Comparison of ENCODE assay signal across 31 cellular contexts in genomic region chr2:190217616-190218015, GRCh38.
"Had no signal": no experiment of that assay in that cellular context is flagged by ENCODE, and none has a peak within 500 bp of the region (broad histone marks: within the 10 kb centered on the region; RNA-seq: fewer than 3 reads in every experiment).

No MANE protein-coding gene starts in this region.

- H3K27me3 ChIP-seq: adrenal gland, body of pancreas, brain microvascular endothelial cell, breast epithelium had no signal

- H3K9me3 ChIP-seq: adrenal gland, body of pancreas, breast epithelium had no signal

- H3K4me3 ChIP-seq: adrenal gland, body of pancreas, breast epithelium had no signal

- H3K27ac Mint-ChIP-seq: activated B cell treated with CpG ODN at 0.5 μM for 24 hours; activated CD4-positive, alpha-beta memory T cell treated with anti-CD3 and anti-CD28 coated beads for 36 hours; activated CD4-positive, alpha-beta T cell treated with anti-CD3 and anti-CD28 coated beads, Interleukin-2, amount 10 ng/mL, durations not matched to agents 24 days and 14 days; activated CD8-positive, alpha-beta T cell treated with anti-CD3 and anti-CD28 coated beads for 36 hours; activated naive CD4-positive, alpha-beta T cell treated with anti-CD3 and anti-CD28 coated beads for 36 hours; activated naive CD4-positive, alpha-beta T cell treated with anti-CD3 and anti-CD28 coated beads, Interleukin-2, amount 50 U/mL, for 72 hours; activated naive CD8-positive, alpha-beta T cell treated with anti-CD3 and anti-CD28 coated beads for 36 hours; activated T-cell treated with anti-CD3 and anti-CD28 coated beads, Interleukin-2, amount 50 U/mL, for 72 hours; activated T-helper 1 cell treated with anti-CD3 and anti-CD28 coated beads, Interleukin-12 subunit alpha, Interleukin-12 subunit beta, Interleukin-2, Interleukin-4 antibody, amounts not matched to agents 30 ng/mL and 10 ng/mL and 1 ng/mL, durations not matched to agents 14 hours and 24 hours and 36 hours; activated T-helper 17 cell treated with anti-CD3 and anti-CD28 coated beads, Interleukin-2, amount 50 U/mL, for 72 hours; T-helper 1 cell treated with Interleukin-12 subunit alpha and Interleukin-12 subunit beta and Interleukin-4 antibody, amounts not matched to agents 30 μg/mL and 1 μg/mL, for 36 hours; T-helper 2 cell treated with Interferon-gamma antibody and Interleukin-4, amounts not matched to agents 5 μg/mL and 100 μg/mL, for 36 hours had no signal

- ATAC-seq: activated CD8-positive, alpha-beta T cell treated with anti-CD3 and anti-CD28 coated beads for 36 hours; activated naive CD4-positive, alpha-beta T cell treated with anti-CD3 and anti-CD28 coated beads, Interleukin-2, amount 50 U/mL, for 72 hours; activated T-cell treated with anti-CD3 and anti-CD28 coated beads, Interleukin-2, amount 50 U/mL, for 4 hours; activated T-cell treated with anti-CD3 and anti-CD28 coated beads, Interleukin-2, amount 50 U/mL, for 72 hours; activated T-helper 17 cell treated with anti-CD3 and anti-CD28 coated beads, Interleukin-2, amount 50 U/mL, for 72 hours; body of pancreas had no signal

- H3K4me1 ChIP-seq: body of pancreas, breast epithelium had no signal

- DNase-seq: activated B cell treated with CpG ODN at 0.5 μM for 24 hours; activated CD4-positive, alpha-beta memory T cell treated with anti-CD3 and anti-CD28 coated beads for 36 hours; activated CD4-positive, alpha-beta T cell treated with anti-CD3 and anti-CD28 coated beads for 4 hours; activated CD4-positive, alpha-beta T cell treated with anti-CD3 and anti-CD28 coated beads, Interleukin-2, amount 10 ng/mL, durations not matched to agents 24 days and 14 days; activated CD4-positive, alpha-beta T cell treated with anti-CD3 and anti-CD28 coated beads, Interleukin-2, amount 50 U/mL, for 1 hour; activated CD4-positive, alpha-beta T cell treated with anti-CD3 and anti-CD28 coated beads, Interleukin-2, amount 50 U/mL, for 4 hours; activated CD4-positive, CD25-positive, alpha-beta regulatory T cell treated with anti-CD3 and anti-CD28 coated beads, Interleukin-2, amount 50 U/mL, for 72 hours; activated CD8-positive, alpha-beta memory T cell treated with anti-CD3 and anti-CD28 coated beads, Interleukin-2, amount 50 U/mL, for 4 hours; activated CD8-positive, alpha-beta T cell treated with anti-CD3 and anti-CD28 coated beads for 36 hours; activated effector memory CD4-positive, alpha-beta T cell treated with anti-CD3 and anti-CD28 coated beads, Interleukin-2, amount 50 U/mL, for 16 hours; activated naive CD4-positive, alpha-beta T cell; activated naive CD4-positive, alpha-beta T cell treated with anti-CD3 and anti-CD28 coated beads, Interleukin-2, amount 50 U/mL, for 16 hours; activated naive CD8-positive, alpha-beta T cell treated with anti-CD3 and anti-CD28 coated beads for 36 hours; activated T-cell treated with anti-CD3 and anti-CD28 coated beads for 4 hours; activated T-cell treated with anti-CD3 and anti-CD28 coated beads, Interleukin-2, amount 50 U/mL, for 1 hour; activated T-cell treated with anti-CD3 and anti-CD28 coated beads, Interleukin-2, amount 50 U/mL, for 4 hours; amniotic stem cell; brain microvascular endothelial cell; central memory CD4-positive, alpha-beta T cell; T-helper 1 cell had no signal

- H3K4me3 Mint-ChIP-seq: activated B cell treated with CpG ODN at 0.5 μM for 24 hours; activated CD4-positive, alpha-beta memory T cell treated with anti-CD3 and anti-CD28 coated beads for 36 hours; activated CD4-positive, alpha-beta T cell treated with anti-CD3 and anti-CD28 coated beads, Interleukin-2, amount 10 ng/mL, durations not matched to agents 24 days and 14 days; activated CD8-positive, alpha-beta T cell treated with anti-CD3 and anti-CD28 coated beads for 36 hours; activated naive CD4-positive, alpha-beta T cell treated with anti-CD3 and anti-CD28 coated beads for 36 hours; activated naive CD8-positive, alpha-beta T cell treated with anti-CD3 and anti-CD28 coated beads for 36 hours; activated T-cell treated with anti-CD3 and anti-CD28 coated beads, Interleukin-2, amount 50 U/mL, for 4 hours; activated T-cell treated with anti-CD3 and anti-CD28 coated beads, Interleukin-2, amount 50 U/mL, for 72 hours; activated T-helper 1 cell treated with anti-CD3 and anti-CD28 coated beads, Interleukin-12 subunit alpha, Interleukin-12 subunit beta, Interleukin-2, Interleukin-4 antibody, amounts not matched to agents 30 ng/mL and 10 ng/mL and 1 ng/mL, durations not matched to agents 14 hours and 24 hours and 36 hours; activated T-helper 17 cell treated with anti-CD3 and anti-CD28 coated beads, Interleukin-2, amount 50 U/mL, for 72 hours; T-helper 1 cell treated with Interleukin-12 subunit alpha and Interleukin-12 subunit beta and Interleukin-4 antibody, amounts not matched to agents 30 μg/mL and 1 μg/mL, for 36 hours; T-helper 2 cell treated with Interferon-gamma antibody and Interleukin-4, amounts not matched to agents 5 μg/mL and 100 μg/mL, for 36 hours had no signal

- H3K36me3 ChIP-seq: adrenal gland, brain microvascular endothelial cell, breast epithelium had no signal

- H3K27ac ChIP-seq: body of pancreas, brain microvascular endothelial cell, breast epithelium, VCaP had no signal

- H3K27me3 Mint-ChIP-seq: activated B cell treated with CpG ODN at 0.5 μM for 24 hours; activated CD4-positive, alpha-beta memory T cell treated with anti-CD3 and anti-CD28 coated beads for 36 hours; activated CD4-positive, alpha-beta T cell treated with anti-CD3 and anti-CD28 coated beads, Interleukin-2, amount 10 ng/mL, durations not matched to agents 24 days and 14 days; activated CD8-positive, alpha-beta T cell treated with anti-CD3 and anti-CD28 coated beads for 36 hours; activated naive CD8-positive, alpha-beta T cell treated with anti-CD3 and anti-CD28 coated beads for 36 hours; activated T-helper 17 cell treated with anti-CD3 and anti-CD28 coated beads, Interleukin-2, amount 50 U/mL, for 72 hours had no signal

- H3K9me3 Mint-ChIP-seq: activated B cell treated with CpG ODN at 0.5 μM for 24 hours; activated CD4-positive, alpha-beta memory T cell treated with anti-CD3 and anti-CD28 coated beads for 36 hours; activated CD4-positive, alpha-beta T cell treated with anti-CD3 and anti-CD28 coated beads, Interleukin-2, amount 10 ng/mL, durations not matched to agents 24 days and 14 days; activated CD8-positive, alpha-beta T cell treated with anti-CD3 and anti-CD28 coated beads for 36 hours; activated naive CD4-positive, alpha-beta T cell treated with anti-CD3 and anti-CD28 coated beads for 36 hours; activated naive CD4-positive, alpha-beta T cell treated with anti-CD3 and anti-CD28 coated beads, Interleukin-2, amount 50 U/mL, for 72 hours; activated naive CD8-positive, alpha-beta T cell treated with anti-CD3 and anti-CD28 coated beads for 36 hours; activated T-cell treated with anti-CD3 and anti-CD28 coated beads, Interleukin-2, amount 50 U/mL, for 4 hours; activated T-cell treated with anti-CD3 and anti-CD28 coated beads, Interleukin-2, amount 50 U/mL, for 72 hours; activated T-helper 1 cell treated with anti-CD3 and anti-CD28 coated beads, Interleukin-12 subunit alpha, Interleukin-12 subunit beta, Interleukin-2, Interleukin-4 antibody, amounts not matched to agents 30 ng/mL and 10 ng/mL and 1 ng/mL, durations not matched to agents 14 hours and 24 hours and 36 hours; activated T-helper 17 cell treated with anti-CD3 and anti-CD28 coated beads, Interleukin-2, amount 50 U/mL, for 72 hours; T-helper 1 cell treated with Interleukin-12 subunit alpha and Interleukin-12 subunit beta and Interleukin-4 antibody, amounts not matched to agents 30 μg/mL and 1 μg/mL, for 36 hours; T-helper 2 cell treated with Interferon-gamma antibody and Interleukin-4, amounts not matched to agents 5 μg/mL and 100 μg/mL, for 36 hours had no signal
